In the genomic region with DNA sequence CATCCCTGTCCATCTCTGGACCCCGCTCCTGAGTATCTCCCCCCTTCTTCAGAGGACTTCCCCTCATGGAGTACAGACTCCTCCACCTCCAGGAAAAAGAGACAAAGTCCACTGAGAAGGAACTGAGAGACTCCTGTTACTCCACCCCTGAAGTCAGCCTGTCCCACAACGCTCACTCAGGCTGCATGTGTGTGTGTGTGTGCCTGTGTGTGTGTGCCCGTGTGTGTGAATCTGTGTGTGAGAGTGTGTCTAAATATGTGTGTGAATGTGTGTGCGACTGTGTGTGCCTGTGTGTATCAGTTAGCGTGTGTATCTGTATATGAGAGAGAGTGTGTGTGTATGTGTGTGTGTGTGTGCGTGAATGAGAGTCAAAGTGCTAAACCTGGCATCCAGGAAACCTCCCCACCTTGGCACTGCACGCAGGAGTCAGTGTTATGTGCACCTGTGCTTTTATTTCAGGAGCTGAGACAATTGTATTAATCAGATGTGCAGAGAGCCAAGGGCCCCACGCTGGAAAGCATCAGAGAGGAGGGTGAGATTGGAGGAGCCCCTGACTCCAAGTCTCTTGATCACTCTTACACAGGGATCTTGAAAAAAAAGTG, we compare ENCODE assay signal across 20 cellular contexts.
"Had no signal": no experiment of that assay in that cellular context is flagged by ENCODE, and none has a peak within 500 bp of the region (broad histone marks: within the 10 kb centered on the region; RNA-seq: fewer than 3 reads in every experiment).

No MANE protein-coding gene starts in this region.

- FAIRE-seq: colon, keratinocyte had no signal

- H3K4me1 ChIP-seq: prostate gland had no signal

- H3K4me3 ChIP-seq: body of pancreas, esophagus muscularis mucosa, hepatocyte, left lung, prostate gland, skin epidermis had no signal

- H3K9me3 ChIP-seq: body of pancreas, esophagus muscularis mucosa, left lung, prostate gland had no signal

- DNase-seq: activated CD4-positive, alpha-beta memory T cell treated with anti-CD3 and anti-CD28 coated beads for 36 hours; activated CD4-positive, alpha-beta T cell treated with anti-CD3 and anti-CD28 coated beads for 36 hours; activated gamma-delta T cell; activated T-cell treated with anti-CD3 and anti-CD28 coated beads, Interleukin-2, amount 50 U/mL, for 72 hours; amniotic stem cell; body of pancreas; caudate nucleus; left lung; natural killer cell; right cardiac atrium; stimulated activated CD4-positive, alpha-beta T cell treated with anti-CD3 and anti-CD28 coated beads, Interleukin-4, amount 100 ng/mL, for 4 hours; stimulated activated CD8-positive, alpha-beta memory T cell treated with anti-CD3 and anti-CD28 coated beads, Interleukin-4, amount 100 ng/mL, for 48 hours; stimulated activated naive CD8-positive, alpha-beta T cell treated with anti-CD3 and anti-CD28 coated beads, Interleukin-15, Interleukin-2, amounts not matched to agents 100 U/mL and 50 U/mL, for 24 hours; trophoblast cell had no signal

- H3K27ac ChIP-seq: body of pancreas, esophagus muscularis mucosa, hepatocyte, left lung, prostate gland had no signal

- H3K27me3 ChIP-seq: body of pancreas, esophagus muscularis mucosa, hepatocyte had no signal

- ATAC-seq: activated CD4-positive, alpha-beta T cell treated with anti-CD3 and anti-CD28 coated beads for 36 hours; activated T-cell treated with anti-CD3 and anti-CD28 coated beads, Interleukin-2, amount 50 U/mL, for 72 hours; body of pancreas; left lung; right cardiac atrium; stimulated activated naive CD8-positive, alpha-beta T cell treated with anti-CD3 and anti-CD28 coated beads, Interleukin-15, Interleukin-2, amounts not matched to agents 100 U/mL and 50 U/mL, for 24 hours had no signal

- H3K36me3 ChIP-seq: esophagus muscularis mucosa, left lung, prostate gland had no signal
